Comparison of ENCODE assay signal across 1 cellular context in genomic region chrX:153927936-153928760, GRCh38.
TF ChIP-seq lines count a peak whose summit lies in the region.

No MANE protein-coding gene starts in this region.

TF ChIP-seq in K562, 482 proteins besides CTCF, POLR2A, EP300 and RAD21 (continued from another document and continues in another):
- TF ChIP-seq AFF1 (IDR thresholded peaks at IDR 0.05; ENCODE audit: low read depth in 1 of 2, partially characterized antibody in 2 of 2): no peak
- peak in 1 of 2 experiments; percentile 44; a peak in 1 of 4 replicates for TF ChIP-seq KDM4B (IDR thresholded peaks at IDR 0.05; ENCODE audit: borderline replicate concordance in 2 of 2, low read depth in 1 of 2)
- no peak for TF ChIP-seq KAT2B (IDR thresholded peaks at IDR 0.05; ENCODE audit: low read depth, low read length)
- TF ChIP-seq GTF3C2 (IDR thresholded peaks at IDR 0.05; ENCODE audit: borderline replicate concordance, extremely low read depth, insufficient read length): no peak
- no peak for TF ChIP-seq ZKSCAN1 (IDR thresholded peaks at IDR 0.05; ENCODE audit: low read depth, low read length)
- TF ChIP-seq IRF2 (CRISPR knock-in tag; IDR thresholded peaks at IDR 0.05): no peak
- TF ChIP-seq KHSRP (IDR thresholded peaks at IDR 0.05): no peak
- TF ChIP-seq ZNF347 (CRISPR knock-in tag; IDR thresholded peaks at IDR 0.05; ENCODE audit: low read depth): no peak
- peak; percentile 71; the same call in 1 of the 2 replicates for TF ChIP-seq ZBTB17 (CRISPR knock-in tag; IDR thresholded peaks at IDR 0.05)
- TF ChIP-seq PKNOX1 (IDR thresholded peaks at IDR 0.05): peak; percentile 69
- no peak for TF ChIP-seq ZNF23 (CRISPR knock-in tag; IDR thresholded peaks at IDR 0.05)
- no peak for TF ChIP-seq DDX20 (tag; IDR thresholded peaks at IDR 0.05; ENCODE audit: low read depth)
- no peak for TF ChIP-seq MXD1 (CRISPR knock-in tag; IDR thresholded peaks at IDR 0.05; ENCODE audit: borderline replicate concordance, poor library complexity, severe bottlenecking)
- TF ChIP-seq NFXL1 (CRISPR knock-in tag; IDR thresholded peaks at IDR 0.05): no peak
- TF ChIP-seq SMARCA4 (IDR thresholded peaks at IDR 0.05): no peak
- TF ChIP-seq THRB (CRISPR knock-in tag; conservative IDR thresholded peaks at IDR 0.05): no peak
- no peak for TF ChIP-seq EHMT2 (IDR thresholded peaks at IDR 0.05)
- 0 out of 2 replicates have a peak, but pooled peaks have one; percentile 14 for TF ChIP-seq JUN (IDR thresholded peaks at IDR 0.05; ENCODE audit: borderline replicate concordance, low read depth, low read length)
- no peak for TF ChIP-seq JUN (CRISPR knock-in tag; IDR thresholded peaks at IDR 0.05; ENCODE audit: borderline replicate concordance)
- TF ChIP-seq ETV1 (tag; conservative IDR thresholded peaks at IDR 0.05; ENCODE audit: low read depth): peak; percentile 48; the same call in 1 of the 2 replicates
- TF ChIP-seq SIN3B (IDR thresholded peaks at IDR 0.05; ENCODE audit: low read depth): 0 out of 2 replicates have a peak, but pooled peaks have one; percentile 21
- TF ChIP-seq ZNF766 (CRISPR knock-in tag; conservative IDR thresholded peaks at IDR 0.05): no peak
- TF ChIP-seq ZNF764 (CRISPR knock-in tag; IDR thresholded peaks at IDR 0.05; ENCODE audit: low read depth): no peak
- no peak for TF ChIP-seq ZNF696 (CRISPR knock-in tag; conservative IDR thresholded peaks at IDR 0.05)
- TF ChIP-seq TCF3 (CRISPR knock-in tag; IDR thresholded peaks at IDR 0.05): no peak
- TF ChIP-seq NCOA6 (IDR thresholded peaks at IDR 0.05): no peak
- 0 out of 2 replicates have a peak, but pooled peaks have one; percentile 44 for TF ChIP-seq MYC (IDR thresholded peaks at IDR 0.05; ENCODE audit: low read depth, low read length)
- TF ChIP-seq MYC (CRISPR knock-in tag; IDR thresholded peaks at IDR 0.05; ENCODE audit: borderline replicate concordance, low read depth): no peak
- peak; percentile 93 for TF ChIP-seq HMGN3 (IDR thresholded peaks at IDR 0.05; ENCODE audit: borderline replicate concordance, extremely low read depth, insufficient read length, low read depth, low read length)
- 0 out of 2 replicates have a peak, but pooled peaks have one; percentile 39 for TF ChIP-seq TARDBP (IDR thresholded peaks at IDR 0.05)
- no peak for TF ChIP-seq TAL1 (IDR thresholded peaks at IDR 0.05)
- TF ChIP-seq ADNP (tag; IDR thresholded peaks at IDR 0.05): no peak
- no peak for TF ChIP-seq CHCHD3 (CRISPR knock-in tag; IDR thresholded peaks at IDR 0.05)
- TF ChIP-seq ZNF146 (CRISPR knock-in tag; IDR thresholded peaks at IDR 0.05; ENCODE audit: unreplicated experiment): no peak
- no peak for TF ChIP-seq FOXJ3 (CRISPR knock-in tag; IDR thresholded peaks at IDR 0.05)
- no peak; the same call in 1 of the 2 replicates for TF ChIP-seq MGA (IDR thresholded peaks at IDR 0.05)
- no peak for TF ChIP-seq ARNT (IDR thresholded peaks at IDR 0.05)
- TF ChIP-seq L3MBTL2 (IDR thresholded peaks at IDR 0.05): peak; percentile 68
- no peak for TF ChIP-seq ZNF277 (CRISPR knock-in tag; IDR thresholded peaks at IDR 0.05; ENCODE audit: borderline replicate concordance)
- peak; percentile 33 to 65; a peak in 2 of 4 replicates for TF ChIP-seq MAZ (CRISPR knock-in tag; conservative IDR thresholded peaks at IDR 0.05 in 1 of 2, IDR thresholded peaks at IDR 0.05 in 1 of 2)
- no peak for TF ChIP-seq PPARD (CRISPR knock-in tag; IDR thresholded peaks at IDR 0.05)
- TF ChIP-seq PHB2 (IDR thresholded peaks at IDR 0.05; ENCODE audit: low read depth): no peak
